23 cellular contexts compared by ENCODE assay signal in genomic region chr13:20360835-20361412, GRCh38.
DNase-seq lines count a peak whose midpoint lies in the region; ATAC-seq and TF ChIP-seq lines count a peak whose summit lies in the region.
"Had no signal": no experiment of that assay in that cellular context is flagged by ENCODE, and none has a peak within 500 bp of the region (broad histone marks: within the 10 kb centered on the region; RNA-seq: fewer than 3 reads in every experiment).

No MANE protein-coding gene starts in this region.

- no peak overlapping the region for H4K5ac ChIP-seq in IMR-90 (ENCODE audit: low read depth, low read length)

- 0 out of 2 replicates have a peak overlapping the region, but pooled peaks have one; percentile 31 for H3K23ac ChIP-seq in IMR-90 (ENCODE audit: low read depth, low read length)

- no peak overlapping the region for H3K4me3 Mint-ChIP-seq in brain
- H3K4me3 Mint-ChIP-seq: activated naive CD8-positive, alpha-beta T cell treated with anti-CD3 and anti-CD28 coated beads for 36 hours; CD4-positive, alpha-beta T cell; stimulated activated naive B cell treated with anti-CD40 and anti-IgM and Interleukin-4, amounts not matched to agents 10 μg/mL and 1 μg/mL and 100 μg/mL, for 72 hours; WTC11 had no signal

- CTCF ChIA-PET in IMR-90 (lab: Yijun Ruan, JAX): no interaction called here

- H2BK20ac ChIP-seq in IMR-90 (ENCODE audit: low read depth, low read length): peak overlapping the region; percentile 80

- H3K56ac ChIP-seq in IMR-90 (ENCODE audit: extremely low read depth, insufficient read depth, low read length): no peak overlapping the region

- peaks cover 16% of the 10 kb centered on the region for H3K9me1 ChIP-seq in IMR-90 (ENCODE audit: insufficient read depth, low read length)

- peak overlapping the region; percentile 32; the same call in 1 of the 2 replicates for H2AK5ac ChIP-seq in IMR-90 (ENCODE audit: low read depth, low read length)

- no peak overlapping the region for H3K4me2 ChIP-seq in IMR-90 (ENCODE audit: low read depth, low read length)

- no peak for TF ChIP-seq POLR2A in IMR-90 (IDR thresholded peaks at IDR 0.05; ENCODE audit: low read depth, low read length)
- no peak for TF ChIP-seq POLR2A in thyroid gland (IDR thresholded peaks at IDR 0.05)

- no TSS peak for BruUV-seq in IMR-90 (replicated peaks; lab: Mats Ljungman, UMichigan)

- H4K91ac ChIP-seq in IMR-90 (ENCODE audit: insufficient read depth, low read depth, low read length): peak overlapping the region; percentile 6; the same call in 1 of the 2 replicates

- H2BK120ac ChIP-seq in IMR-90 (ENCODE audit: low read depth, low read length): peak overlapping the region; percentile 55

- no peak overlapping the region for H3K27ac ChIP-seq in IMR-90 (ENCODE audit: insufficient read depth, low read length)
- H3K27ac ChIP-seq in thyroid gland: peak overlapping the region in 2 of 3 donors; percentile 46 to 52
- H3K27ac ChIP-seq: brain microvascular endothelial cell, esophagus squamous epithelium had no signal

- peak overlapping the region in 3 of 5 experiments; percentile 7 to 65 (median 25) for H3K27ac Mint-ChIP-seq in brain
- H3K27ac Mint-ChIP-seq: activated naive CD8-positive, alpha-beta T cell treated with anti-CD3 and anti-CD28 coated beads for 36 hours; CD4-positive, alpha-beta T cell; stimulated activated naive B cell treated with anti-CD40 and anti-IgM and Interleukin-4, amounts not matched to agents 10 μg/mL and 1 μg/mL and 100 μg/mL, for 72 hours; WTC11 had no signal

- H2AK9ac ChIP-seq in IMR-90 (replicated peaks; ENCODE audit: low read depth, low read length, poor library complexity): no peak overlapping the region

- H3K18ac ChIP-seq in IMR-90 (ENCODE audit: low read depth, low read length): no peak overlapping the region

- H3K27me3 Mint-ChIP-seq in brain: peaks cover 6% of the 10 kb centered on the region
- H3K27me3 Mint-ChIP-seq: CD4-positive, alpha-beta T cell had no signal

- H3K4me1 Mint-ChIP-seq in brain: peaks cover 51% of the 10 kb centered on the region
- H3K4me1 Mint-ChIP-seq: stimulated activated naive B cell treated with anti-CD40 and anti-IgM and Interleukin-4, amounts not matched to agents 10 μg/mL and 1 μg/mL and 100 μg/mL, for 72 hours had no signal

- H3K36me3 ChIP-seq in IMR-90 (ENCODE audit: control insufficient read depth, insufficient read depth, low read length) (no peaks in the 10 kb centered on the region), thyroid gland (no peaks in the 10 kb centered on the region)
- H3K36me3 ChIP-seq: brain microvascular endothelial cell, esophagus squamous epithelium had no signal

- DNase-seq in IMR-90: no peak
- peak; percentile 58 for DNase-seq in left kidney (ENCODE audit: low read depth, low spot score)
- no peak for DNase-seq in thyroid gland
- no peak for DNase-seq in NCI-H1092 (lab: John Stamatoyannopoulos, UW)
- no peak for DNase-seq in left cardiac atrium
- DNase-seq: activated CD4-positive, alpha-beta T cell treated with anti-CD3 and anti-CD28 coated beads, Interleukin-2, amount 50 U/mL, for 4 hours; activated CD8-positive, alpha-beta memory T cell treated with anti-CD3 and anti-CD28 coated beads, Interleukin-2, amount 50 U/mL, for 4 hours; activated naive CD8-positive, alpha-beta T cell treated with anti-CD3 and anti-CD28 coated beads for 36 hours; brain microvascular endothelial cell; CD4-positive, alpha-beta T cell; effector memory CD4-positive, alpha-beta T cell; esophagus squamous epithelium; mesendoderm; NCI-H1105 treated with DMSO at 0.1 percent for 48 hours; NCI-H2081; retina; Right ventricle myocardium superior; stimulated activated CD4-positive, alpha-beta T cell treated with anti-CD3 and anti-CD28 coated beads, Interleukin-12 subunit alpha, Interleukin-12 subunit beta, amount 100 ng/mL, for 4 hours; stimulated activated CD4-positive, alpha-beta T cell treated with anti-CD3 and anti-CD28 coated beads, Interleukin-4, amount 100 ng/mL, for 24 hours; stimulated activated naive B cell treated with anti-CD40 and anti-IgM and Interleukin-4, amounts not matched to agents 10 μg/mL and 1 μg/mL and 100 μg/mL, for 72 hours had no signal

- no CpG with 5 or more reads among the region's 5 CpGs for WGBS in IMR-90 (ENCODE audit: extremely low coverage in 2 of 2, insufficient read length in 1 of 2), 2 experiments
- whole genome bisulfite sequencing in thyroid gland, 2 donors: 74 to 76% methylated on average over 5 of the region's 5 CpGs

- no peak overlapping the region for H2BK5ac ChIP-seq in IMR-90 (ENCODE audit: low read depth, low read length, poor library complexity, severe bottlenecking)

- no peak overlapping the region for H3K4me3 ChIP-seq in IMR-90 (ENCODE audit: insufficient read depth, low read depth, low read length)
- H3K4me3 ChIP-seq in thyroid gland (replicated peaks in 1 of 3): no peak overlapping the region
- H3K4me3 ChIP-seq: esophagus squamous epithelium had no signal

- H3K14ac ChIP-seq in IMR-90 (replicated peaks; ENCODE audit: low read depth, low read length): 0 out of 2 replicates have a peak overlapping the region, but pooled peaks have one; percentile 23

- H2AFZ ChIP-seq in IMR-90 (replicated peaks; ENCODE audit: low read length, poor library complexity): peak overlapping the region; percentile 44

- no peak overlapping the region for H4K8ac ChIP-seq in IMR-90 (ENCODE audit: low read depth in 2 of 2, low read length in 2 of 2)

- in situ Hi-C loops in IMR-90 (cut with MboI; ENCODE audit: low sequenced_read_pairs): no loop called here

- intact Hi-C loops in IMR-90 (cut with micrococcal nuclease) (no loop called here), thyroid gland (cut with DNase I) (no loop called here), left cardiac atrium (cut with DNase I) (no loop called here)

- H3K27me3 ChIP-seq in IMR-90 (ENCODE audit: control insufficient read depth, insufficient read depth, low read length) (peaks cover 2% of the 10 kb centered on the region), thyroid gland (no peaks in the 10 kb centered on the region)
- H3K27me3 ChIP-seq: brain microvascular endothelial cell, esophagus squamous epithelium had no signal

- no peak for TF ChIP-seq RAD21 in IMR-90 (IDR thresholded peaks at IDR 0.05; ENCODE audit: low read length)

- no peak overlapping the region for H3K9ac ChIP-seq in IMR-90 (ENCODE audit: low read depth, low read length)

- peak overlapping the region; percentile 20; the same call in 1 of the 3 replicates for H2BK15ac ChIP-seq in IMR-90 (ENCODE audit: low read depth, low read length)

- dilution Hi-C loops in IMR-90 (cut with HindIII; ENCODE audit: low sequenced_read_pairs, unreplicated experiment): no loop called here

- H3K4me1 ChIP-seq in IMR-90 (ENCODE audit: control insufficient read depth, insufficient read depth, low read length) (peaks cover 5% of the 10 kb centered on the region), thyroid gland (peaks cover 15 to 18% of the 10 kb centered on the region in 2 donors)

- no peak for ATAC-seq in IMR-90 (ENCODE audit: low read depth)
- ATAC-seq in HG03097 (IDR thresholded peaks at IDR 0.05; ENCODE audit: low FRiP score, unreplicated experiment): no peak
- ATAC-seq in left cardiac atrium: no peak
- ATAC-seq: stimulated activated naive B cell treated with anti-CD40 and anti-IgM and Interleukin-4, amounts not matched to agents 10 μg/mL and 1 μg/mL and 100 μg/mL, for 72 hours; WTC11 had no signal

- H3K9me3 ChIP-seq in IMR-90 (ENCODE audit: control insufficient read depth, insufficient read depth, low read length) (no peaks in the 10 kb centered on the region), thyroid gland (no peaks in the 10 kb centered on the region)
- H3K9me3 ChIP-seq: esophagus squamous epithelium had no signal

- H3K4ac ChIP-seq in IMR-90 (ENCODE audit: low read depth, low read length): peak overlapping the region; percentile 60

- TF ChIP-seq CTCF in IMR-90 (conservative IDR thresholded peaks at IDR 0.05; ENCODE audit: low read depth, low read length) (no peak), brain (conservative IDR thresholded peaks at IDR 0.05) (no peak), thyroid gland (IDR thresholded peaks at IDR 0.05) (no peak)

- H3K36me3 Mint-ChIP-seq in brain: no peaks in the 10 kb centered on the region
- H3K36me3 Mint-ChIP-seq: activated naive CD8-positive, alpha-beta T cell treated with anti-CD3 and anti-CD28 coated beads for 36 hours; stimulated activated naive B cell treated with anti-CD40 and anti-IgM and Interleukin-4, amounts not matched to agents 10 μg/mL and 1 μg/mL and 100 μg/mL, for 72 hours; WTC11 had no signal

- H3K79me1 ChIP-seq in IMR-90 (ENCODE audit: low read depth in 1 of 2, low read length in 2 of 2): no peaks in the 10 kb centered on the region

- H3K9me3 Mint-ChIP-seq in brain: no peaks in the 10 kb centered on the region
- H3K9me3 Mint-ChIP-seq: activated naive CD8-positive, alpha-beta T cell treated with anti-CD3 and anti-CD28 coated beads for 36 hours; CD4-positive, alpha-beta T cell; stimulated activated naive B cell treated with anti-CD40 and anti-IgM and Interleukin-4, amounts not matched to agents 10 μg/mL and 1 μg/mL and 100 μg/mL, for 72 hours; WTC11 had no signal

- POLR2A ChIA-PET in IMR-90 (lab: Charles Lee; ENCODE audit: unreplicated experiment): no interaction called here

- H4K20me1 ChIP-seq in IMR-90 (ENCODE audit: insufficient read depth, low read length): no peaks in the 10 kb centered on the region

TF ChIP-seq in IMR-90, 13 proteins besides CTCF, POLR2A, EP300 and RAD21 (continues in another document):
- TF ChIP-seq FOS (IDR thresholded peaks at IDR 0.05; ENCODE audit: low read depth, low read length) (no peak), RFX5 (IDR thresholded peaks at IDR 0.05; ENCODE audit: low read depth, low read length) (no peak), SMC3 (IDR thresholded peaks at IDR 0.05; ENCODE audit: low read depth, low read length) (no peak), BHLHE40 (IDR thresholded peaks at IDR 0.05; ENCODE audit: low read depth, low read length) (no peak), CHD1 (IDR thresholded peaks at IDR 0.05; ENCODE audit: low read depth, low read length) (no peak), RCOR1 (IDR thresholded peaks at IDR 0.05; ENCODE audit: insufficient replicate concordance, low read length) (no peak), USF2 (IDR thresholded peaks at IDR 0.05; ENCODE audit: low read depth, low read length) (no peak), MAZ (IDR thresholded peaks at IDR 0.05; ENCODE audit: borderline replicate concordance, low read depth, low read length) (no peak), MAFK (IDR thresholded peaks at IDR 0.05; ENCODE audit: low read depth, low read length) (no peak), MXI1 (IDR thresholded peaks at IDR 0.05; ENCODE audit: borderline replicate concordance, low read depth, low read length) (no peak), CEBPB (IDR thresholded peaks at IDR 0.05; ENCODE audit: low read depth, low read length) (no peak)
